ENCODE assay signal across 1 cellular context in genomic region chr10:131556061-131556896, GRCh38.
TF ChIP-seq lines count a peak whose summit lies in the region.

No MANE protein-coding gene starts in this region.

TF ChIP-seq in H1, 55 proteins besides CTCF, POLR2A, EP300 and RAD21 (continued from another document):
- TF ChIP-seq MAFK (IDR thresholded peaks at IDR 0.05; ENCODE audit: low read depth, low read length) (no peak), TAF7 (optimal IDR thresholded peaks at IDR 0.05; ENCODE audit: borderline replicate concordance, low read depth, low read length) (no peak), CEBPB (IDR thresholded peaks at IDR 0.05; ENCODE audit: low read depth, low read length) (no peak)
